ENCODE assay signal across 8 cellular contexts in genomic region chr12:48197549-48197966, GRCh38. TPM values are rescaled to one million over a fixed set of nuclear protein-coding genes. Genes with fewer than 3 reads are reported as not detected.
DNase-seq lines count a peak whose midpoint lies in the region; ATAC-seq, FAIRE-seq and TF ChIP-seq lines count a peak whose summit lies in the region.

No MANE protein-coding gene starts in this region.

- CTCF ChIA-PET in A549 (lab: Yijun Ruan, JAX) = interaction anchor here (0.7 to 5.8 kb wide), 13 partner anchors 8 to 482 kb away, joined by 3 to 63 read pairs (median 4); partner anchors contain the start of genes CCDC184 and PFKM
- CTCF ChIA-PET in PC-9 (lab: Charles Lee) = interaction anchor here (0.7 kb wide), 1 partner anchor 421 kb away, joined by 3 read pairs; no protein-coding TSS in a partner anchor

- H3K4me2 ChIP-seq in A549 (peak overlapping the region; percentile 87), PC-9 (peak overlapping the region; percentile 86)

- H3K9me2 ChIP-seq in PC-9 (ENCODE audit: insufficient read depth) = no peaks in the 10 kb centered on the region

- peaks cover 52% of the 10 kb centered on the region for H3K4me1 ChIP-seq in A549
- H3K4me1 ChIP-seq in PC-9 (replicated peaks; ENCODE audit: insufficient read depth) = peaks cover 20% of the 10 kb centered on the region; the same call in 1 of the 2 replicates
- no peaks in the 10 kb centered on the region for H3K4me1 ChIP-seq in colonic mucosa
- H3K4me1 ChIP-seq in tibial artery = peaks cover 0 to 17% (median 12%) of the 10 kb centered on the region in 4 donors

- TSS peak; percentile 85 for BruUV-seq in PC-9 (replicated peaks; lab: Mats Ljungman, UMichigan)

- peak; percentile 58 for TF ChIP-seq CTCF in A549 (IDR thresholded peaks at IDR 0.05)
- peak; percentile 44 for TF ChIP-seq CTCF in GM12873 (IDR thresholded peaks at IDR 0.05; ENCODE audit: insufficient read depth, low read depth, low read length, missing control alignments)
- TF ChIP-seq CTCF in PC-9 (conservative IDR thresholded peaks at IDR 0.05) = peak; percentile 55; the same call in 1 of the 2 replicates
- no peak for TF ChIP-seq CTCF in colonic mucosa (IDR thresholded peaks at IDR 0.05)
- no peak for TF ChIP-seq CTCF in lower leg skin (IDR thresholded peaks at IDR 0.05)
- peak; percentile 23 to 35 for TF ChIP-seq CTCF in tibial artery (IDR thresholded peaks at IDR 0.05)

- POLR2A ChIA-PET in A549 (lab: Yijun Ruan, JAX) = interaction anchor here (0.6 to 2.6 kb wide), 7 partner anchors 8 to 422 kb away, joined by 3 to 10 read pairs (median 3); partner anchors contain the start of genes ASB8, SENP1, TMEM106C and VDR
- POLR2A ChIA-PET in PC-9 (lab: Charles Lee; ENCODE audit: unreplicated experiment) = interaction anchor here (0.6 to 0.8 kb wide), 3 partner anchors 11 to 461 kb away, joined by 3 to 6 read pairs (median 4); no protein-coding TSS in a partner anchor

- TF ChIP-seq RAD21 in A549 (conservative IDR thresholded peaks at IDR 0.05 in 1 of 2, IDR thresholded peaks at IDR 0.05 in 1 of 2) = peak in 1 of 2 experiments; percentile 36; a peak in 2 of 5 replicates

- peak; percentile 51 to 70 for DNase-seq in A549 (ENCODE audit: low read depth in 1 of 2, low spot score in 1 of 2)
- peak in 1 of 2 experiments; percentile 48 for DNase-seq in PC-9
- peak; percentile 52 for DNase-seq in colonic mucosa
- DNase-seq in lower leg skin (ENCODE audit: low spot score in 2 of 2) = peak in 1 of 2 donors; percentile 25
- DNase-seq in tibial artery = no peak
- no peak for DNase-seq in AG08396 (ENCODE audit: low spot score)

- intact Hi-C loops in PC-9 (cut with micrococcal nuclease; ENCODE audit: unreplicated experiment) (no loop called here), colonic mucosa (cut with DNase I) (no loop called here), lower leg skin (cut with DNase I; ENCODE audit: low total_unique reads) (no loop called here), tibial artery (cut with DNase I; ENCODE audit: low total_unique reads) (no loop called here)

- H4K20me1 ChIP-seq in PC-9 (ENCODE audit: insufficient read depth) = no peaks in the 10 kb centered on the region

- ATAC-seq in A549 (peak; percentile 70), HG03095 (IDR thresholded peaks at IDR 0.05; ENCODE audit: unreplicated experiment) (peak; percentile 20)

- H3K27me3 ChIP-seq in PC-9 (ENCODE audit: insufficient read depth, low read depth) (no peaks in the 10 kb centered on the region), colonic mucosa (no peaks in the 10 kb centered on the region), tibial artery (no peaks in the 10 kb centered on the region)

- no peak for FAIRE-seq in A549 (lab: Jason Lieb, UNC)

- H3K27ac ChIP-seq in A549 (peak overlapping the region; percentile 58 to 93), PC-9 (peak overlapping the region; percentile 20; the same call in 1 of the 2 replicates), colonic mucosa (peak overlapping the region; percentile 87), tibial artery (peak overlapping the region; percentile 88 to 93)

- H3K79me2 ChIP-seq in PC-9 (ENCODE audit: low read depth) = no peaks in the 10 kb centered on the region

- peak overlapping the region; percentile 66 for H3K4me3 ChIP-seq in A549
- peak overlapping the region; percentile 84 for H3K4me3 ChIP-seq in PC-9
- H3K4me3 ChIP-seq in colonic mucosa = peak overlapping the region; percentile 51
- H3K4me3 ChIP-seq in lower leg skin (ENCODE audit: low read depth, poor library complexity, severe bottlenecking) = peak overlapping the region; percentile 78
- peak overlapping the region; percentile 65 to 71 for H3K4me3 ChIP-seq in tibial artery

- WGBS in A549 (ENCODE audit: missing lambda C conversion rate) = under 1% methylated on average over 10 of the region's 10 CpGs
- WGBS in lower leg skin, 2 donors = 0% methylated on average over 10 of the region's 10 CpGs

- TF ChIP-seq POLR2A in A549 (IDR thresholded peaks at IDR 0.05; ENCODE audit: low read length) (no peak), lower leg skin (IDR thresholded peaks at IDR 0.05) (no peak)

- peak overlapping the region; percentile 57 to 91 for H3K9ac ChIP-seq in colonic mucosa (ENCODE audit: low read depth in 2 of 2, low read length in 2 of 2)

- H3F3A ChIP-seq in PC-9 (ENCODE audit: insufficient read depth, low read depth) = peaks cover 13% of the 10 kb centered on the region

- H3K9me3 ChIP-seq in A549 (no peaks in the 10 kb centered on the region), PC-9 (ENCODE audit: insufficient read depth, low read depth) (no peaks in the 10 kb centered on the region), colonic mucosa (no peaks in the 10 kb centered on the region), tibial artery (peaks cover 0 to 4% (median 0%) of the 10 kb centered on the region in 3 donors)

- H3K36me3 ChIP-seq in PC-9 (ENCODE audit: low read depth) = no peaks in the 10 kb centered on the region
- H3K36me3 ChIP-seq in colonic mucosa = no peaks in the 10 kb centered on the region
- H3K36me3 ChIP-seq in tibial artery = no peaks in the 10 kb centered on the region

- no peak for TF ChIP-seq EP300 in A549 (IDR thresholded peaks at IDR 0.05)

- H2AFZ ChIP-seq in PC-9 = peak overlapping the region; percentile 95

TF ChIP-seq in A549, 52 proteins besides CTCF, POLR2A, EP300 and RAD21 (continues in another document):
- TF ChIP-seq KDM5A (IDR thresholded peaks at IDR 0.05) = no peak
- TF ChIP-seq RFX5 (IDR thresholded peaks at IDR 0.05) = 0 out of 2 replicates have a peak, but pooled peaks have one; percentile 16
- TF ChIP-seq REST (IDR thresholded peaks at IDR 0.05) = no peak
- TF ChIP-seq MAX (IDR thresholded peaks at IDR 0.05) = no peak
- TF ChIP-seq E2F6 (IDR thresholded peaks at IDR 0.05; ENCODE audit: borderline replicate concordance, low read depth) = no peak
- no peak for TF ChIP-seq ZFP36 (IDR thresholded peaks at IDR 0.05; ENCODE audit: borderline replicate concordance, partially characterized antibody)
- no peak for TF ChIP-seq JUN (IDR thresholded peaks at IDR 0.05)
- no peak for TF ChIP-seq SMC3 (IDR thresholded peaks at IDR 0.05)
- TF ChIP-seq MAFK (IDR thresholded peaks at IDR 0.05; ENCODE audit: partially characterized antibody) = peak; percentile 96
- TF ChIP-seq CBX2 (IDR thresholded peaks at IDR 0.05; ENCODE audit: borderline replicate concordance, low read depth) = no peak

RNA-seq across cellular contexts. Expression of gene OR10AD1, which starts 5.5 kb away (rescaled TPM):
- polyA plus RNA-seq in A549 (2011; rRNA removed) = not detected in 2 replicates
- polyA plus RNA-seq in A549 (2012; cell fraction: cytosol; rRNA removed) = not detected in 2 replicates
- not detected in 2 replicates for polyA plus RNA-seq in A549 (2012; cell fraction: nucleus; rRNA removed)
- not detected in 3 replicates for polyA plus RNA-seq in A549 (2017; fragmentation: RNase III; extraction: RNeasy Plus Mini Kit Qiagen cat#74134 plus additional on column Dnase treatment)
- polyA minus RNA-seq in A549 (2011; rRNA and poly(A)+ RNA removed) = not detected in 2 replicates
- not detected in 2 replicates for total RNA-seq in PC-9 (2021)
- total RNA-seq in colonic mucosa = not detected
- not detected for total RNA-seq in lower leg skin

RNA-seq across cellular contexts. Expression of gene CCDC184, which starts 14.1 kb away (rescaled TPM):
- 2.4 and 2.7 TPM in 2 replicates for polyA plus RNA-seq in A549 (2011; rRNA removed)
- 2.8 and 3.0 TPM in 2 replicates for polyA plus RNA-seq in A549 (2012; cell fraction: cytosol; rRNA removed)
- polyA plus RNA-seq in A549 (2012; cell fraction: nucleus; rRNA removed) = 2.4 and 2.7 TPM in 2 replicates
- 1.2 to 1.6 TPM (median 1.5 TPM) in 3 replicates for polyA plus RNA-seq in A549 (2017; fragmentation: RNase III; extraction: RNeasy Plus Mini Kit Qiagen cat#74134 plus additional on column Dnase treatment)
- 1.8 TPM in 2 replicates for polyA minus RNA-seq in A549 (2011; rRNA and poly(A)+ RNA removed)
- total RNA-seq in PC-9 (2021) = not detected in 2 replicates
- under 1 TPM; 0.35 to 0.53 TPM for total RNA-seq in colonic mucosa
- total RNA-seq in lower leg skin = under 1 TPM in 3 of 4 donors, not detected in 1; 0.13 to 0.36 (median 0.22) TPM

RNA-seq across cellular contexts. Expression of gene ASB8, which starts 40.2 kb away (rescaled TPM):
- polyA plus RNA-seq in A549 (2011; rRNA removed) (25.6 and 33.1 TPM in 2 replicates), A549 (2017; fragmentation: RNase III; extraction: RNeasy Plus Mini Kit Qiagen cat#74134 plus additional on column Dnase treatment) (16.2 to 19.1 TPM (median 17.8 TPM) in 3 replicates)
- polyA plus RNA-seq in A549 (2012; cell fraction: cytosol; rRNA removed) = 10.7 and 14.4 TPM in 2 replicates
- 5.8 and 7.9 TPM in 2 replicates for polyA plus RNA-seq in A549 (2012; cell fraction: nucleus; rRNA removed)
- 30.3 and 37.6 TPM in 2 replicates for polyA minus RNA-seq in A549 (2011; rRNA and poly(A)+ RNA removed)
- total RNA-seq in PC-9 (2021) (21.8 and 25.1 TPM in 2 replicates), colonic mucosa (10 to 100 TPM; 37.0 to 39.5 TPM), lower leg skin (10 to 100 TPM; 26.5 to 31.0 (median 27.9) TPM)

Comparison
In these comparisons a context has a peak if more than half of its experiments do, and no peak if none do; other contexts are left out.
1. DNase-seq: peak in A549 (2 of 2) and colonic mucosa (single experiment); none in tibial artery (0 of 2) and AG08396 (single experiment).
2. H3K27ac ChIP-seq: peak in every context shown above with its lines; median percentile 90 in tibial artery; 87 in colonic mucosa; 76 in A549; 20 in PC-9.
3. CTCF ChIP-seq: peak in A549 (single experiment), GM12873 (single experiment), PC-9 (single experiment) and tibial artery (2 of 2); none in colonic mucosa (single experiment) and lower leg skin (0 of 3).
4. Peak in every context shown above with its lines, with median percentiles within 50 percentile points of each other: H3K4me3 ChIP-seq.